ENCODE assay signal across 22 cellular contexts in the genomic region with DNA sequence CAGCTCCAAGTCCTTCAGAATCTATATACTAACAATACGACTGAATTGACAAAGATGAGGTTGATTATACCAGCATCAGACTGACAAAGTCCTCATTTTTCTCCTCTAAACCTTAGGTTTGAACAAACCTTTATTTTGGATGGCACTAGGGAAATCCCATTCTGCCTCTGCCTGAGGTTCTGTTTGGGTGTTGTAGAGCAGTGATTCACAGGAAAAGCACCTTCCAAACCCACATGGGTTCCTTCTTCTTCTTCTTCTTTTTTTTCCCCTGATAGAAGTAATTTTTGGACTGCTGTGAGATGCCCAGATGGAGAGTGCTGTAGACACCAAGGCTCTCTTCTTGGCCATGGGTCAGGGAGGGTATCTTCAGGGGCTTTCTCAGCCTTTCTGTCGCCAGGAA.
DNase-seq lines count a peak whose midpoint lies in the region; ATAC-seq, FAIRE-seq and TF ChIP-seq lines count a peak whose summit lies in the region.
"Had no signal": no experiment of that assay in that cellular context is flagged by ENCODE, and none has a peak within 500 bp of the region (broad histone marks: within the 10 kb centered on the region; RNA-seq: fewer than 3 reads in every experiment).

No MANE protein-coding gene starts in this region.

- H4K91ac ChIP-seq in IMR-90 (ENCODE audit: insufficient read depth, low read depth, low read length), result no peak overlapping the region

- H3K18ac ChIP-seq in IMR-90 (ENCODE audit: low read depth, low read length) (peak overlapping the region; percentile 82), mesendoderm (ENCODE audit: low read length) (no peak overlapping the region)

- no peaks in the 10 kb centered on the region for H3K27me3 ChIP-seq in IMR-90 (ENCODE audit: control insufficient read depth, insufficient read depth, low read length)
- H3K27me3 ChIP-seq in mammary epithelial cell (ENCODE audit: insufficient read depth, low read length), result no peaks in the 10 kb centered on the region
- H3K27me3 ChIP-seq in mesendoderm (ENCODE audit: insufficient read depth, low read length, poor library complexity), result no peaks in the 10 kb centered on the region
- H3K27me3 ChIP-seq: Peyer's patch, SJCRH30 had no signal

- H3K36me3 ChIP-seq in IMR-90 (ENCODE audit: control insufficient read depth, insufficient read depth, low read length) (no peaks in the 10 kb centered on the region; the same call in 1 of the 2 replicates), mammary epithelial cell (ENCODE audit: insufficient read depth, low read length) (no peaks in the 10 kb centered on the region), mesendoderm (ENCODE audit: control insufficient read depth, insufficient read depth, low read length) (no peaks in the 10 kb centered on the region)
- H3K36me3 ChIP-seq: Peyer's patch, SJCRH30 had no signal

- H3K79me1 ChIP-seq in IMR-90 (ENCODE audit: low read depth in 1 of 2, low read length in 2 of 2) (no peaks in the 10 kb centered on the region), mesendoderm (ENCODE audit: low read length) (no peaks in the 10 kb centered on the region)

- H3K9ac ChIP-seq in IMR-90 (ENCODE audit: low read depth, low read length) (no peak overlapping the region), mammary epithelial cell (ENCODE audit: insufficient read depth, low read length) (no peak overlapping the region), mesendoderm (ENCODE audit: low read length) (no peak overlapping the region)

- no peak overlapping the region; the same call in 1 of the 2 replicates for H3K4me2 ChIP-seq in IMR-90 (ENCODE audit: low read depth, low read length)
- H3K4me2 ChIP-seq in mammary epithelial cell (ENCODE audit: insufficient read depth, low read depth, low read length), result no peak overlapping the region
- no peak overlapping the region for H3K4me2 ChIP-seq in mesendoderm (ENCODE audit: low read length)
- H3K4me2 ChIP-seq: GM23338 had no signal

- H4K8ac ChIP-seq in IMR-90 (ENCODE audit: low read depth in 2 of 2, low read length in 2 of 2) (no peak overlapping the region), mesendoderm (ENCODE audit: low read depth, low read length) (peak overlapping the region; percentile 14)

- H2AFZ ChIP-seq in IMR-90 (replicated peaks; ENCODE audit: low read length, poor library complexity) (no peak overlapping the region), mammary epithelial cell (ENCODE audit: low read depth, low read length) (peak overlapping the region; percentile 36)
- H2AFZ ChIP-seq: GM23338 had no signal

- H3K79me2 ChIP-seq in mammary epithelial cell (ENCODE audit: insufficient read depth, low read length) (no peaks in the 10 kb centered on the region), mesendoderm (ENCODE audit: control insufficient read depth, insufficient read depth, low read length) (no peaks in the 10 kb centered on the region)

- no peak overlapping the region for H3K4me3 ChIP-seq in AG10803 (ENCODE audit: low read length)
- no peak overlapping the region for H3K4me3 ChIP-seq in IMR-90 (ENCODE audit: insufficient read depth, low read depth, low read length)
- H3K4me3 ChIP-seq in mammary epithelial cell (replicated peaks in 1 of 3; ENCODE audit: insufficient read depth in 1 of 3, low read depth in 2 of 3, low read length in 3 of 3), result no peak overlapping the region
- no peak overlapping the region for H3K4me3 ChIP-seq in mesendoderm (ENCODE audit: low read length)
- H3K4me3 ChIP-seq: GM12878, GM23338, Peyer's patch, SJCRH30 had no signal

- no CpG with 5 or more reads among the region's 2 CpGs for WGBS in IMR-90 (ENCODE audit: extremely low coverage in 2 of 2, insufficient read length in 1 of 2), 2 experiments
- 60% methylated on average over 2 of the region's 2 CpGs for WGBS in mammary epithelial cell (ENCODE audit: low coverage, missing lambda C conversion rate)
- WGBS in mesendoderm (ENCODE audit: extremely low coverage, insufficient coverage, low lambda C conversion rate), result no CpG with 5 or more reads among the region's 2 CpGs

- in situ Hi-C loops in IMR-90 (cut with MboI; ENCODE audit: low sequenced_read_pairs), result no loop called here
- in situ Hi-C loops in mammary epithelial cell (cut with MboI; ENCODE audit: low sequenced_read_pairs in 2 of 2), result no loop called here

- H2BK15ac ChIP-seq in IMR-90 (ENCODE audit: low read depth, low read length), result no peak overlapping the region; the same call in 2 of the 3 replicates
- H2BK15ac ChIP-seq in mesendoderm (replicated peaks; ENCODE audit: low read depth), result no peak overlapping the region

- TF ChIP-seq RAD21 in IMR-90 (IDR thresholded peaks at IDR 0.05; ENCODE audit: low read length), result no peak

- H3K9me3 ChIP-seq in IMR-90 (ENCODE audit: control insufficient read depth, insufficient read depth, low read length) (no peaks in the 10 kb centered on the region), mammary epithelial cell (replicated peaks; ENCODE audit: insufficient read depth, low read length) (no peaks in the 10 kb centered on the region)
- H3K9me3 ChIP-seq: Peyer's patch, SJCRH30 had no signal

- H4K5ac ChIP-seq in IMR-90 (ENCODE audit: low read depth, low read length), result peak overlapping the region; percentile 61
- no peak overlapping the region for H4K5ac ChIP-seq in mesendoderm (ENCODE audit: low read length)

- no peak for FAIRE-seq in urothelium cell line (lab: Jason Lieb, UNC)
- FAIRE-seq: D721Med, GM12878 had no signal

- no peak overlapping the region for H2AK9ac ChIP-seq in IMR-90 (replicated peaks; ENCODE audit: low read depth, low read length, poor library complexity)

- no peak overlapping the region for H3K14ac ChIP-seq in IMR-90 (replicated peaks; ENCODE audit: low read depth, low read length)

- TF ChIP-seq CTCF in AG10803 (conservative IDR thresholded peaks at IDR 0.05; ENCODE audit: low read length) (no peak), IMR-90 (conservative IDR thresholded peaks at IDR 0.05; ENCODE audit: low read depth, low read length) (no peak), mammary epithelial cell (conservative IDR thresholded peaks at IDR 0.05 in 1 of 2, IDR thresholded peaks at IDR 0.05 in 1 of 2; ENCODE audit: extremely low read depth in 1 of 2, insufficient read depth in 1 of 2, low read depth in 1 of 2, low read length in 2 of 2) (no peak)

- H3K9me1 ChIP-seq in IMR-90 (ENCODE audit: insufficient read depth, low read length), result peaks cover 7% of the 10 kb centered on the region; the same call in 1 of the 2 replicates

- H3K23ac ChIP-seq in IMR-90 (ENCODE audit: low read depth, low read length) (no peak overlapping the region), mesendoderm (ENCODE audit: low read length) (no peak overlapping the region)

- ATAC-seq in IMR-90 (ENCODE audit: low read depth) (peak; percentile 26; the same call in 1 of the 2 replicates), HG02678 (IDR thresholded peaks at IDR 0.05; ENCODE audit: unreplicated experiment) (no peak)
- ATAC-seq: GM12878, GM23338 had no signal

- BruUV-seq in IMR-90 (replicated peaks; lab: Mats Ljungman, UMichigan), result no TSS peak
- BruUV-seq in mammary epithelial cell (replicated peaks; lab: Mats Ljungman, UMichigan), result no TSS peak

- dilution Hi-C loops in IMR-90 (cut with HindIII; ENCODE audit: low sequenced_read_pairs, unreplicated experiment), result no loop called here
- dilution Hi-C loops in mammary epithelial cell (cut with HindIII; ENCODE audit: low sequenced_read_pairs), result no loop called here

- peaks cover 13% of the 10 kb centered on the region for H3K4me1 ChIP-seq in IMR-90 (ENCODE audit: control insufficient read depth, insufficient read depth, low read length)
- peaks cover 10% of the 10 kb centered on the region for H3K4me1 ChIP-seq in mammary epithelial cell (ENCODE audit: insufficient read depth, low read length)
- H3K4me1 ChIP-seq in mesendoderm (ENCODE audit: control insufficient read depth, low read depth, low read length), result no peaks in the 10 kb centered on the region
- H3K4me1 ChIP-seq: Peyer's patch, SJCRH30 had no signal

- H3K4ac ChIP-seq in IMR-90 (ENCODE audit: low read depth, low read length) (peak overlapping the region; percentile 1; the same call in 1 of the 2 replicates), mesendoderm (ENCODE audit: low read depth, low read length) (no peak overlapping the region)

- TF ChIP-seq POLR2A in IMR-90 (IDR thresholded peaks at IDR 0.05; ENCODE audit: low read depth, low read length), result no peak

- H2AK5ac ChIP-seq in IMR-90 (ENCODE audit: low read depth, low read length) (no peak overlapping the region), mesendoderm (ENCODE audit: low read length) (no peak overlapping the region)

- no peak overlapping the region for H3K56ac ChIP-seq in IMR-90 (ENCODE audit: extremely low read depth, insufficient read depth, low read length)
- no peak overlapping the region for H3K56ac ChIP-seq in mesendoderm (ENCODE audit: low read length)

- POLR2A ChIA-PET in IMR-90 (lab: Charles Lee; ENCODE audit: unreplicated experiment), result no interaction called here

- H2BK120ac ChIP-seq in IMR-90 (ENCODE audit: low read depth, low read length) (peak overlapping the region; percentile 74; the same call in 1 of the 2 replicates), mesendoderm (ENCODE audit: low read depth, low read length) (no peak overlapping the region)

- no peak overlapping the region for H2BK5ac ChIP-seq in IMR-90 (ENCODE audit: low read depth, low read length, poor library complexity, severe bottlenecking)
- no peak overlapping the region for H2BK5ac ChIP-seq in mesendoderm (ENCODE audit: low read length)

- H3K27ac ChIP-seq in IMR-90 (ENCODE audit: insufficient read depth, low read length) (no peak overlapping the region), mammary epithelial cell (ENCODE audit: insufficient read depth, low read depth, low read length) (no peak overlapping the region), mesendoderm (ENCODE audit: low read depth, low read length) (no peak overlapping the region)
- H3K27ac ChIP-seq: Peyer's patch, SJCRH30 had no signal

- CTCF ChIA-PET in IMR-90 (lab: Yijun Ruan, JAX), result interaction anchor here (1.0 kb wide), 1 partner anchor 29 kb away, joined by 3 read pairs; no protein-coding TSS in a partner anchor
- CTCF ChIA-PET in mammary epithelial cell (lab: Charles Lee; ENCODE audit: low non-redundant PET), result no interaction called here

- H4K20me1 ChIP-seq in IMR-90 (ENCODE audit: insufficient read depth, low read length) (no peaks in the 10 kb centered on the region), mammary epithelial cell (ENCODE audit: insufficient read depth, low read length) (no peaks in the 10 kb centered on the region)

- intact Hi-C loops in IMR-90 (cut with micrococcal nuclease) (no loop called here), mammary epithelial cell (cut with micrococcal nuclease) (no loop called here)

- peak overlapping the region; percentile 47 for H2BK20ac ChIP-seq in IMR-90 (ENCODE audit: low read depth, low read length)

- DNase-seq in AG10803 (ENCODE audit: low read depth) (peak; percentile 51), IMR-90 (peak; percentile 57), mammary epithelial cell (peak; percentile 57), mesendoderm (no peak), urothelium cell line (ENCODE audit: low spot score) (no peak), NOMO-1 (lab: John Stamatoyannopoulos, UW; ENCODE audit: unreplicated experiment in 2 of 2) (no peak), globus pallidus (ENCODE audit: low spot score) (no peak)
- DNase-seq: DMS53, HCEC 1CT, KG1, MV-4-11, NCI-H1105 treated with DMSO at 0.1 percent for 48 hours, NCI-H2029 treated with DMSO at 0.1 percent for 48 hours, NCI-H2171, NCI-H524 treated with DMSO at 0.1 percent for 48 hours, NCI-H82, Peyer's patch, SJCRH30 had no signal

TF ChIP-seq in IMR-90, 13 proteins besides CTCF, POLR2A, EP300 and RAD21 (continues in another document):
- TF ChIP-seq RCOR1 (IDR thresholded peaks at IDR 0.05; ENCODE audit: insufficient replicate concordance, low read length), result no peak

Comparison
In these comparisons a context has a peak if more than half of its experiments do, and no peak if none do; other contexts are left out.
1. DNase-seq: peak in AG10803 (single experiment), IMR-90 (single experiment) and mammary epithelial cell (single experiment); none in mesendoderm (single experiment), urothelium cell line (single experiment), NOMO-1 (0 of 2) and globus pallidus (single experiment).